Comparison of ENCODE assay signal across 20 cellular contexts in the genomic region with DNA sequence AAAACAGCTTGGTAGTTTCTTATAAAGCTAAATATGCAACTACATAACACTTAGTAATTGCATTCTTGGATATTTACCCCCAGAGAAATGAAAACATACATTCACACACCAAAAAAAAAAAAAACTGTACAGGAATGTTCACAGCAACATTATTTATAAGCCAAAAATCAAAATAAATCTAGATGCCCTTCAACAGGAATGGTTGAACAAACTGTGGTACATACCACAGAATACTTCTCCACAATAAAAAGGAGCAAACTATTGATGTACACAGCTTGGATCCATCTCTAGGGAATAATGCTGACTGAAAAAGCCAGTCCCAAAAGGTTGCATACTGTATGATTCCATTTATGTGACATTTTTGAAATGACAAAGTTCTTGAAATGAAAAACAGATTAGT.
DNase-seq lines count a peak whose midpoint lies in the region; ATAC-seq and TF ChIP-seq lines count a peak whose summit lies in the region.
"Had no signal": no experiment of that assay in that cellular context is flagged by ENCODE, and none has a peak within 500 bp of the region (broad histone marks: within the 10 kb centered on the region; RNA-seq: fewer than 3 reads in every experiment).

No MANE protein-coding gene starts in this region.

- H3K4me1 Mint-ChIP-seq in chondrocyte (ENCODE audit: low read depth), result peaks cover 22% of the 10 kb centered on the region
- H3K4me1 Mint-ChIP-seq in type B pancreatic cell (ENCODE audit: unreplicated experiment), result no peaks in the 10 kb centered on the region
- H3K4me1 Mint-ChIP-seq: B cell; CD4-positive, CD25-positive, alpha-beta regulatory T cell; GM23338; H9 had no signal

- H3K4me3 ChIP-seq in AG04449 (ENCODE audit: low read depth, low read length), result no peak overlapping the region
- H3K4me3 ChIP-seq in skeletal muscle satellite cell (ENCODE audit: low read length), result no peak overlapping the region
- H3K4me3 ChIP-seq: A549, BLaER1, GM12878, GM23338 had no signal

- no peaks in the 10 kb centered on the region for H3K36me3 Mint-ChIP-seq in chondrocyte (ENCODE audit: low read depth)
- H3K36me3 Mint-ChIP-seq in type B pancreatic cell, result no peaks in the 10 kb centered on the region
- H3K36me3 Mint-ChIP-seq: CD4-positive, CD25-positive, alpha-beta regulatory T cell; CD8-positive, alpha-beta T cell had no signal

- H3K27me3 ChIP-seq in skeletal muscle satellite cell (ENCODE audit: control insufficient read depth, insufficient read depth, low read length), result no peaks in the 10 kb centered on the region
- H3K27me3 ChIP-seq: BLaER1 had no signal

- peak overlapping the region; percentile 13 for H3K9ac ChIP-seq in skeletal muscle satellite cell (ENCODE audit: low read depth, low read length)
- H3K9ac ChIP-seq: BLaER1 had no signal

- no peaks in the 10 kb centered on the region for H3K9me3 ChIP-seq in skeletal muscle satellite cell (replicated peaks; ENCODE audit: low read length)
- H3K9me3 ChIP-seq: BLaER1, Caco-2 had no signal

- H3K4me2 ChIP-seq in skeletal muscle satellite cell (ENCODE audit: low read length), result no peak overlapping the region
- H3K4me2 ChIP-seq: A549, BLaER1, GM23338 had no signal

- H3K27me3 Mint-ChIP-seq in chondrocyte (ENCODE audit: low read depth) (no peaks in the 10 kb centered on the region), type B pancreatic cell (no peaks in the 10 kb centered on the region)

- POLR2A ChIA-PET in AG04449 (lab: Yijun Ruan, JAX), result interaction anchor here (1.5 kb wide), 1 partner anchor 20 kb away, joined by 3 read pairs; no protein-coding TSS in a partner anchor

- H3K9me3 Mint-ChIP-seq in chondrocyte (ENCODE audit: low read depth), result peaks cover 3% of the 10 kb centered on the region
- no peaks in the 10 kb centered on the region for H3K9me3 Mint-ChIP-seq in type B pancreatic cell
- H3K9me3 Mint-ChIP-seq: CD8-positive, alpha-beta T cell; H9 had no signal

- peak overlapping the region; percentile 55 for H3K27ac Mint-ChIP-seq in chondrocyte (ENCODE audit: unreplicated experiment)
- H3K27ac Mint-ChIP-seq in type B pancreatic cell, result no peak overlapping the region
- H3K27ac Mint-ChIP-seq: B cell; CD4-positive, CD25-positive, alpha-beta regulatory T cell; CD8-positive, alpha-beta T cell; GM23338; H9 had no signal

- TF ChIP-seq CTCF in AG04449 (IDR thresholded peaks at IDR 0.05; ENCODE audit: insufficient read depth, low read length, missing control alignments), result no peak
- TF ChIP-seq CTCF in chondrocyte (IDR thresholded peaks at IDR 0.05), result no peak
- TF ChIP-seq CTCF in type B pancreatic cell (conservative IDR thresholded peaks at IDR 0.05), result no peak

- no peaks in the 10 kb centered on the region for H3K36me3 ChIP-seq in skeletal muscle satellite cell (ENCODE audit: insufficient read depth, low read length)
- H3K36me3 ChIP-seq: BLaER1 had no signal

- H3K4me3 Mint-ChIP-seq in chondrocyte (ENCODE audit: unreplicated experiment) (no peak overlapping the region), type B pancreatic cell (no peak overlapping the region)
- H3K4me3 Mint-ChIP-seq: B cell; CD4-positive, CD25-positive, alpha-beta regulatory T cell; CD8-positive, alpha-beta T cell; GM23338; H9 had no signal

- no peak for ATAC-seq in HG02852 (IDR thresholded peaks at IDR 0.05; ENCODE audit: unreplicated experiment)
- ATAC-seq: A549; CD8-positive, alpha-beta T cell; GM12878; GM23338; HCT116 had no signal

- CTCF ChIA-PET in AG04449 (lab: Yijun Ruan, JAX), result interaction anchor here (1.0 to 3.4 kb wide), 6 partner anchors 47 to 760 kb away, joined by 3 to 15 read pairs (median 4); no protein-coding TSS in a partner anchor

- peaks cover 46% of the 10 kb centered on the region for H3K4me1 ChIP-seq in skeletal muscle satellite cell (ENCODE audit: control insufficient read depth, insufficient read depth, low read length)
- H3K4me1 ChIP-seq: A549, BLaER1, Caco-2 had no signal

- peak; percentile 51 for DNase-seq in AG04449 (ENCODE audit: low read depth, low spot score)
- DNase-seq in EH (ENCODE audit: low read depth), result peak; percentile 27
- no peak for DNase-seq in chondrocyte (ENCODE audit: low spot score)
- no peak for DNase-seq in type B pancreatic cell (ENCODE audit: extremely low spot score, unreplicated experiment)
- DNase-seq in T-helper 9 cell, result no peak
- DNase-seq: 8988T; ACHN; Caco-2; CD4-positive, CD25-positive, alpha-beta regulatory T cell; CD8-positive, alpha-beta T cell; DMS153; H9 had no signal

Comparison
In these comparisons a context has a peak if more than half of its experiments do, and no peak if none do; other contexts are left out.
1. DNase-seq: peak in AG04449 (single experiment) and EH (single experiment); none in chondrocyte (single experiment), type B pancreatic cell (single experiment) and T-helper 9 cell (single experiment).